Comparison of ENCODE assay signal across 39 cellular contexts in the genomic region with DNA sequence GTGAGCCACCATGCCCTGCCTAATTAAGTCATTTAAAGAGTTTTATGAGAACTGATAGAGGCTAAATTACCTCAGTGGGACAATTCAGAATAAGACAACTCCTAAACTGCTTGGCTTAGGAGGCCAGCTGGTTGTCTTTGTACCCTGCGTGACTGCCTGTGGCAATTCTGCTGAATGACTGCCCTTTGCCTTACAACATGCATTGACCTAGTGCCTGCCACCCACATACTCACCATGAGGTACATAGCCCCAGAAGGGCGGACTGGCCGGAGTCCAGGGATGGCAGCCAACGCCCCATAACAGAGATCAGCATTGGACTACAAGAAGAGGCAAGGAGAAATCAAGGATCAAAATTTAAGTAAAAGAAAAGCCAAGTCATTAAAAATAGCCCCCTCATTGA. TPM values are rescaled to one million over a fixed set of nuclear protein-coding genes. Genes with fewer than 3 reads are reported as not detected.
"Had no signal": no experiment of that assay in that cellular context is flagged by ENCODE, and none has a peak within 500 bp of the region (broad histone marks: within the 10 kb centered on the region; RNA-seq: fewer than 3 reads in every experiment).

No MANE protein-coding gene starts in this region.

- H3K36me3 Mint-ChIP-seq: activated naive CD8-positive, alpha-beta T cell treated with anti-CD3 and anti-CD28 coated beads for 36 hours; naive thymus-derived CD4-positive, alpha-beta T cell had no signal

- H3K27me3 Mint-ChIP-seq: progenitor cell of endocrine pancreas; stimulated activated naive B cell treated with anti-CD40 and anti-IgM and Interleukin-4, amounts not matched to agents 10 μg/mL and 1 μg/mL and 100 μg/mL, for 72 hours had no signal

- H3K9me3 ChIP-seq: adrenal gland, body of pancreas, gastrocnemius medialis, ovary, sigmoid colon, stomach, thyroid gland had no signal

- H3K36me3 ChIP-seq: adrenal gland, gastrocnemius medialis, ovary, sigmoid colon, stomach, thyroid gland had no signal

- H3K4me3 ChIP-seq: adrenal gland, body of pancreas, gastrocnemius medialis, lung, ovary, sigmoid colon, stomach, thyroid gland had no signal

- H3K4me3 Mint-ChIP-seq: activated naive CD4-positive, alpha-beta T cell treated with anti-CD3 and anti-CD28 coated beads for 36 hours; activated naive CD8-positive, alpha-beta T cell treated with anti-CD3 and anti-CD28 coated beads for 36 hours; activated T-helper 1 cell treated with anti-CD3 and anti-CD28 coated beads, Interleukin-12 subunit alpha, Interleukin-12 subunit beta, Interleukin-2, Interleukin-4 antibody, amounts not matched to agents 30 ng/mL and 10 ng/mL and 1 ng/mL, durations not matched to agents 14 hours and 24 hours and 36 hours; naive thymus-derived CD4-positive, alpha-beta T cell; stimulated activated naive B cell treated with anti-CD40 and anti-IgM and Interleukin-4, amounts not matched to agents 10 μg/mL and 1 μg/mL and 100 μg/mL, for 72 hours had no signal

- ATAC-seq: body of pancreas; gastrocnemius medialis; naive thymus-derived CD4-positive, alpha-beta T cell; stimulated activated naive B cell treated with anti-CD40 and anti-IgM and Interleukin-4, amounts not matched to agents 10 μg/mL and 1 μg/mL and 100 μg/mL, for 72 hours had no signal

- FAIRE-seq: colon, endometrium, keratinocyte, TTC549 had no signal

- H3K9me3 Mint-ChIP-seq: activated naive CD4-positive, alpha-beta T cell treated with anti-CD3 and anti-CD28 coated beads for 36 hours; activated naive CD8-positive, alpha-beta T cell treated with anti-CD3 and anti-CD28 coated beads for 36 hours; activated T-helper 1 cell treated with anti-CD3 and anti-CD28 coated beads, Interleukin-12 subunit alpha, Interleukin-12 subunit beta, Interleukin-2, Interleukin-4 antibody, amounts not matched to agents 30 ng/mL and 10 ng/mL and 1 ng/mL, durations not matched to agents 14 hours and 24 hours and 36 hours; stimulated activated naive B cell treated with anti-CD40 and anti-IgM and Interleukin-4, amounts not matched to agents 10 μg/mL and 1 μg/mL and 100 μg/mL, for 72 hours had no signal

- DNase-seq: activated CD4-positive, alpha-beta T cell treated with anti-CD3 and anti-CD28 coated beads for 4 hours; activated CD4-positive, alpha-beta T cell treated with anti-CD3 and anti-CD28 coated beads, Interleukin-2, amount 50 U/mL, for 48 hours; activated CD8-positive, alpha-beta memory T cell treated with anti-CD3 and anti-CD28 coated beads, Interleukin-2, amount 50 U/mL, for 4 hours; activated effector memory CD4-positive, alpha-beta T cell treated with anti-CD3 and anti-CD28 coated beads, Interleukin-2, amount 50 U/mL, for 16 hours; activated naive CD4-positive, alpha-beta T cell treated with anti-CD3 and anti-CD28 coated beads for 36 hours; activated naive CD8-positive, alpha-beta T cell treated with anti-CD3 and anti-CD28 coated beads for 36 hours; activated T-cell treated with anti-CD3 and anti-CD28 coated beads, Interleukin-2, amount 50 U/mL, for 1 hour; adrenal gland; aorta; body of pancreas; effector CD8-positive, alpha-beta T cell; gastrocnemius medialis; glutamatergic neuron; hippocampal formation; naive thymus-derived CD4-positive, alpha-beta T cell; ovary; sigmoid colon; stimulated activated CD4-positive, alpha-beta T cell treated with anti-CD3 and anti-CD28 coated beads, Interleukin-15, amount 100 ng/mL, for 24 hours; stimulated activated CD4-positive, alpha-beta T cell treated with anti-CD3 and anti-CD28 coated beads, Interleukin-2, amount 100 ng/mL, for 24 hours; stimulated activated naive B cell treated with anti-CD40 and anti-IgM and Interleukin-4, amounts not matched to agents 10 μg/mL and 1 μg/mL and 100 μg/mL, for 72 hours; stomach; T-helper 9 cell; thyroid gland had no signal

- H3K27ac ChIP-seq: adrenal gland, body of pancreas, gastrocnemius medialis, ovary, sigmoid colon, stomach, VCaP had no signal

- H3K27me3 ChIP-seq: adrenal gland, body of pancreas, ovary, sigmoid colon, stomach, thyroid gland had no signal

- H3K27ac Mint-ChIP-seq: activated naive CD4-positive, alpha-beta T cell treated with anti-CD3 and anti-CD28 coated beads for 36 hours; activated naive CD8-positive, alpha-beta T cell treated with anti-CD3 and anti-CD28 coated beads for 36 hours; activated T-helper 1 cell treated with anti-CD3 and anti-CD28 coated beads, Interleukin-12 subunit alpha, Interleukin-12 subunit beta, Interleukin-2, Interleukin-4 antibody, amounts not matched to agents 30 ng/mL and 10 ng/mL and 1 ng/mL, durations not matched to agents 14 hours and 24 hours and 36 hours; naive thymus-derived CD4-positive, alpha-beta T cell; progenitor cell of endocrine pancreas; stimulated activated naive B cell treated with anti-CD40 and anti-IgM and Interleukin-4, amounts not matched to agents 10 μg/mL and 1 μg/mL and 100 μg/mL, for 72 hours had no signal

RNA-seq across cellular contexts. Expression of a gene that starts 7.3 kb away (rescaled TPM):
- total RNA-seq: activated CD8-positive, alpha-beta memory T cell treated with anti-CD3 and anti-CD28 coated beads for 36 hours; activated naive CD4-positive, alpha-beta T cell treated with anti-CD3 and anti-CD28 coated beads for 36 hours; activated naive CD8-positive, alpha-beta T cell treated with anti-CD3 and anti-CD28 coated beads for 36 hours; activated T-helper 1 cell treated with anti-CD3 and anti-CD28 coated beads, Interleukin-12 subunit alpha, Interleukin-12 subunit beta, Interleukin-2, Interleukin-4 antibody, amounts not matched to agents 30 ng/mL and 10 ng/mL and 1 ng/mL, durations not matched to agents 14 hours and 24 hours and 36 hours; aorta; body of pancreas; dermis microvascular lymphatic vessel endothelial cell; epithelial cell of proximal tubule; mesenteric fat pad; naive thymus-derived CD4-positive, alpha-beta T cell; progenitor cell of endocrine pancreas; renal cortical epithelial cell; sigmoid colon; stomach; T-helper 1 cell treated with Interleukin-12 subunit alpha and Interleukin-12 subunit beta and Interleukin-4 antibody, amounts not matched to agents 30 ng/mL and 1 ng/mL, for 36 hours; thyroid gland; urinary bladder had no signal
- polyA plus RNA-seq: aorta, keratinocyte, neural cell, stomach had no signal

RNA-seq across cellular contexts. Expression of a gene that starts 43.4 kb away (rescaled TPM):
- total RNA-seq: activated CD8-positive, alpha-beta memory T cell treated with anti-CD3 and anti-CD28 coated beads for 36 hours; activated naive CD4-positive, alpha-beta T cell treated with anti-CD3 and anti-CD28 coated beads for 36 hours; activated T-helper 1 cell treated with anti-CD3 and anti-CD28 coated beads, Interleukin-12 subunit alpha, Interleukin-12 subunit beta, Interleukin-2, Interleukin-4 antibody, amounts not matched to agents 30 ng/mL and 10 ng/mL and 1 ng/mL, durations not matched to agents 14 hours and 24 hours and 36 hours; aorta; dermis microvascular lymphatic vessel endothelial cell; gastrocnemius medialis; naive thymus-derived CD4-positive, alpha-beta T cell; progenitor cell of endocrine pancreas; renal cortical epithelial cell; sigmoid colon; stomach; T-helper 1 cell treated with Interleukin-12 subunit alpha and Interleukin-12 subunit beta and Interleukin-4 antibody, amounts not matched to agents 30 ng/mL and 1 ng/mL, for 36 hours; thyroid gland; urinary bladder had no signal
- polyA plus RNA-seq: naive thymus-derived CD4-positive, alpha-beta T cell; neural cell; stomach; urinary bladder had no signal

RNA-seq across cellular contexts. Expression of a gene that starts 56.4 kb away (rescaled TPM):
- total RNA-seq: activated CD8-positive, alpha-beta memory T cell treated with anti-CD3 and anti-CD28 coated beads for 36 hours; activated naive CD4-positive, alpha-beta T cell treated with anti-CD3 and anti-CD28 coated beads for 36 hours; activated naive CD8-positive, alpha-beta T cell treated with anti-CD3 and anti-CD28 coated beads for 36 hours; activated T-helper 1 cell treated with anti-CD3 and anti-CD28 coated beads, Interleukin-12 subunit alpha, Interleukin-12 subunit beta, Interleukin-2, Interleukin-4 antibody, amounts not matched to agents 30 ng/mL and 10 ng/mL and 1 ng/mL, durations not matched to agents 14 hours and 24 hours and 36 hours; aorta; mesenteric fat pad; naive thymus-derived CD4-positive, alpha-beta T cell; sigmoid colon; T-helper 1 cell treated with Interleukin-12 subunit alpha and Interleukin-12 subunit beta and Interleukin-4 antibody, amounts not matched to agents 30 ng/mL and 1 ng/mL, for 36 hours had no signal
- polyA plus RNA-seq: naive thymus-derived CD4-positive, alpha-beta T cell; neural cell had no signal
